11 cellular contexts compared by ENCODE assay signal in genomic region chr1:15384301-15384901, GRCh38. TPM values are rescaled to one million over a fixed set of nuclear protein-coding genes. Genes with fewer than 3 reads are reported as not detected.
DNase-seq lines count a peak whose midpoint lies in the region; ATAC-seq and TF ChIP-seq lines count a peak whose summit lies in the region.
"Had no signal": no experiment of that assay in that cellular context is flagged by ENCODE, and none has a peak within 500 bp of the region (broad histone marks: within the 10 kb centered on the region; RNA-seq: fewer than 3 reads in every experiment).

No MANE protein-coding gene starts in this region.

- intact Hi-C loops in right cardiac atrium (cut with DNase I) (no loop called here), left cardiac atrium (cut with DNase I) (no loop called here), OCI-LY7 (cut with micrococcal nuclease; ENCODE audit: unreplicated experiment) (no loop called here), lower leg skin (cut with DNase I; ENCODE audit: low total_unique reads) (no loop called here)

- no peak overlapping the region for H2AFZ ChIP-seq in OCI-LY7 (ENCODE audit: low read length)

- H3K27ac ChIP-seq in right cardiac atrium (ENCODE audit: low read length) (no peak overlapping the region), OCI-LY7 (ENCODE audit: low read depth, low read length, poor library complexity, severe bottlenecking) (no peak overlapping the region)
- H3K27ac ChIP-seq: SJSA1 had no signal

- H3K36me3 Mint-ChIP-seq in activated T-cell treated with anti-CD3 and anti-CD28 coated beads, Interleukin-2, amount 50 U/mL, for 24 hours (ENCODE audit: low read depth) = no peaks in the 10 kb centered on the region
- H3K36me3 Mint-ChIP-seq: CD4-positive, CD25-positive, alpha-beta regulatory T cell had no signal

- no peaks in the 10 kb centered on the region for H3K9me2 ChIP-seq in OCI-LY7 (ENCODE audit: insufficient read depth, low read length)

- no peak overlapping the region for H3K4me3 Mint-ChIP-seq in activated T-cell treated with anti-CD3 and anti-CD28 coated beads, Interleukin-2, amount 50 U/mL, for 24 hours
- H3K4me3 Mint-ChIP-seq: CD4-positive, CD25-positive, alpha-beta regulatory T cell; nephron progenitor cell had no signal

- ATAC-seq in right cardiac atrium (peak; percentile 30 to 76), left cardiac atrium (no peak)

- peaks cover 38% of the 10 kb centered on the region for H3K27me3 Mint-ChIP-seq in activated T-cell treated with anti-CD3 and anti-CD28 coated beads, Interleukin-2, amount 50 U/mL, for 24 hours

- H3K4me1 Mint-ChIP-seq in activated T-cell treated with anti-CD3 and anti-CD28 coated beads, Interleukin-2, amount 50 U/mL, for 24 hours (ENCODE audit: low read depth) = peaks cover 17% of the 10 kb centered on the region

- no peak for TF ChIP-seq POLR2A in lower leg skin (IDR thresholded peaks at IDR 0.05)

- H4K20me1 ChIP-seq in OCI-LY7 (ENCODE audit: insufficient read depth, low read length) = no peaks in the 10 kb centered on the region

- H3K4me1 ChIP-seq in right cardiac atrium (ENCODE audit: control insufficient read depth, insufficient read depth, low read length) = no peaks in the 10 kb centered on the region
- H3K4me1 ChIP-seq in OCI-LY7 (ENCODE audit: insufficient read depth, low read length, poor library complexity, severe bottlenecking) = no peaks in the 10 kb centered on the region

- DNase-seq in right cardiac atrium (no peak), left cardiac atrium (no peak), OCI-LY7 (ENCODE audit: low spot score) (no peak), hypothalamus (lab: John Stamatoyannopoulos, UW) (peak in 42 of 51 donors; percentile 12 to 82 (median 40)), NCI-H510A (lab: John Stamatoyannopoulos, UW) (no peak), lower leg skin (ENCODE audit: low spot score in 2 of 2) (no peak), GM03348 (ENCODE audit: low spot score) (no peak)
- DNase-seq in activated T-cell treated with anti-CD3 and anti-CD28 coated beads, Interleukin-2, amount 50 U/mL, for 24 hours = no peak
- DNase-seq: CD4-positive, CD25-positive, alpha-beta regulatory T cell; nephron progenitor cell had no signal

- no TSS peak for BruUV-seq in OCI-LY7 (replicated peaks; lab: Mats Ljungman, UMichigan)

- no peaks in the 10 kb centered on the region for H3K36me3 ChIP-seq in OCI-LY7 (ENCODE audit: insufficient read depth, low read length)
- H3K36me3 ChIP-seq: SJSA1 had no signal

- no peaks in the 10 kb centered on the region for H3K9me3 Mint-ChIP-seq in activated T-cell treated with anti-CD3 and anti-CD28 coated beads, Interleukin-2, amount 50 U/mL, for 24 hours
- H3K9me3 Mint-ChIP-seq: CD4-positive, CD25-positive, alpha-beta regulatory T cell; nephron progenitor cell had no signal

- POLR2A ChIA-PET in OCI-LY7 (lab: Charles Lee) = interaction anchor here (0.7 kb wide), 1 partner anchor 154 kb away, joined by 5 read pairs; no protein-coding TSS in a partner anchor

- H3K4me2 ChIP-seq in OCI-LY7 (ENCODE audit: low read length) = peak overlapping the region; percentile 17; the same call in 1 of the 2 replicates

- no peaks in the 10 kb centered on the region for H3K9me3 ChIP-seq in right cardiac atrium (ENCODE audit: control insufficient read depth, low read length)
- H3K9me3 ChIP-seq in OCI-LY7 (ENCODE audit: low read length) = no peaks in the 10 kb centered on the region
- H3K9me3 ChIP-seq: SJSA1 had no signal

- CTCF ChIA-PET in OCI-LY7 (lab: Charles Lee; ENCODE audit: unreplicated experiment) = no interaction called here

- TF ChIP-seq CTCF in OCI-LY7 (conservative IDR thresholded peaks at IDR 0.05; ENCODE audit: low read length) (no peak), lower leg skin (IDR thresholded peaks at IDR 0.05) (no peak)

- 59% methylated on average over 20 of the region's 20 CpGs for WGBS in right cardiac atrium
- WGBS in lower leg skin, 2 donors = 66 to 68% methylated on average over 20 of the region's 20 CpGs

- H3K4me3 ChIP-seq in right cardiac atrium (ENCODE audit: low read length) = no peak overlapping the region
- H3K4me3 ChIP-seq in OCI-LY7 (ENCODE audit: low read depth, low read length, poor library complexity, severe bottlenecking) = no peak overlapping the region
- no peak overlapping the region for H3K4me3 ChIP-seq in lower leg skin (ENCODE audit: low read depth, poor library complexity, severe bottlenecking)
- H3K4me3 ChIP-seq: SJSA1 had no signal

- no peak overlapping the region for H3K27ac Mint-ChIP-seq in activated T-cell treated with anti-CD3 and anti-CD28 coated beads, Interleukin-2, amount 50 U/mL, for 24 hours
- H3K27ac Mint-ChIP-seq: CD4-positive, CD25-positive, alpha-beta regulatory T cell; nephron progenitor cell had no signal

- no peaks in the 10 kb centered on the region for H3K79me2 ChIP-seq in OCI-LY7 (ENCODE audit: insufficient read depth, low read depth, low read length)

- no peaks in the 10 kb centered on the region for H3K27me3 ChIP-seq in right cardiac atrium (ENCODE audit: control insufficient read depth, insufficient read depth)
- H3K27me3 ChIP-seq: SJSA1 had no signal

RNA-seq across cellular contexts. Expression of gene EFHD2, which starts 25.3 kb away (rescaled TPM):
- total RNA-seq in right cardiac atrium (10 to 100 TPM; 10.8 to 17.7 (median 14.0) TPM), left cardiac atrium (10 to 100 TPM; 19.1 to 24.0 TPM), OCI-LY7 (2022) (38.3 and 42.0 TPM in 2 replicates), lower leg skin (10 to 100 TPM; 38.9 to 55.7 (median 43.5) TPM)
- polyA plus RNA-seq in right cardiac atrium = 12.9 TPM
- 25.4 and 27.3 TPM in 2 replicates for total RNA-seq in OCI-LY7 (2014; rRNA removed; shearing (Covaris generic))

RNA-seq across cellular contexts. Expression of gene CTRC, which starts 53.8 kb away (rescaled TPM):
- total RNA-seq in right cardiac atrium (1 to 10 TPM in 1 of 4 donors, not detected in 3; 1.1 TPM), left cardiac atrium (not detected), OCI-LY7 (2022) (not detected in 2 replicates), lower leg skin (not detected)
- polyA plus RNA-seq in right cardiac atrium = not detected
- not detected in 2 replicates for total RNA-seq in OCI-LY7 (2014; rRNA removed; shearing (Covaris generic))
- total RNA-seq: SJSA1 had no signal
- polyA plus RNA-seq: CD4-positive, CD25-positive, alpha-beta regulatory T cell had no signal

Comparison
In these comparisons a context has a peak if more than half of its experiments do, and no peak if none do; other contexts are left out.
1. ATAC-seq: peak in right cardiac atrium (2 of 2); none in left cardiac atrium (0 of 2).
2. DNase-seq: peak in hypothalamus (42 of 51); none in right cardiac atrium (0 of 3), left cardiac atrium (single experiment), OCI-LY7 (single experiment), NCI-H510A (single experiment), lower leg skin (0 of 2), GM03348 (single experiment) and activated T-cell treated with anti-CD3 and anti-CD28 coated beads, Interleukin-2, amount 50 U/mL, for 24 hours (single experiment).